ENCODE assay signal across 8 cellular contexts in the genomic region with DNA sequence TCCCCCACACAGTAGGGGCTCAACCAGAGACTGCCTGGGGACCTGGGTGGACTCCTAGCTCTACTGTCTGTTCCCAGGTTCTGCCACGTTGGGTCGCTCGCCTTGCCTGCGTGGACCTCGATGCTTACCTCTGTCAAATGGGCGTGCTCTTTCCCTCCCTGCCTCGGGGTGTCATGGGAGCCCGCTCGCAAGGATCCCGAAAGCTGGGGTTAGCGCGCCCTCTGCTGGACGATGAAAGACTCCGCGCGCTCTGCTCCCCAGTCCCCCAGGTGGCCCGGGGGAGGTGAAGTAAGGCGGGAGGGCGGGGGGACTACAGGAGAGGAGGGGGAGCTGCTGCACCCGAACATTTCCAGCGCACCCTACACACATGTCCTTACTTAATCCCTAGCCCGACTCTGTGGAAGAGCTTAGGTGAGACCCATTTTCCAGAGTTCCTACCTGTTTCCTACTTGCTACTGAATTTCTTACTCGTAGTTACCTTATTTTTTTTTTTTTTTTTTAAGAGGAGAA. TPM values are rescaled to one million over a fixed set of nuclear protein-coding genes. Genes with fewer than 3 reads are reported as not detected.
DNase-seq lines count a peak whose midpoint lies in the region; ATAC-seq and TF ChIP-seq lines count a peak whose summit lies in the region.

No MANE protein-coding gene starts in this region.

- peak; percentile 83 for TF ChIP-seq CTCF in GM12875 (IDR thresholded peaks at IDR 0.05; ENCODE audit: borderline replicate concordance, insufficient read depth, low read depth, low read length)
- peak; percentile 34 to 84 (median 73) for TF ChIP-seq CTCF in dorsolateral prefrontal cortex (IDR thresholded peaks at IDR 0.05 in 54 of 56, conservative IDR thresholded peaks at IDR 0.05 in 2 of 56; ENCODE audit: low read depth in 1 of 56, partially characterized antibody in 56 of 56)
- peak; percentile 78 for TF ChIP-seq CTCF in lower lobe of right lung (IDR thresholded peaks at IDR 0.05)

- DNase-seq in NCI-H748 treated with DMSO at 0.1 percent for 48 hours (lab: John Stamatoyannopoulos, UW) (peak; percentile 26), dorsolateral prefrontal cortex (peak; percentile 35 to 75 (median 55)), lower lobe of right lung (peak; percentile 80), NCI-H187 treated with DMSO at 0.1 percent for 48 hours (lab: John Stamatoyannopoulos, UW) (no peak)
- peak; percentile 87 to 89 for DNase-seq in activated CD4-positive, alpha-beta T cell treated with anti-CD3 and anti-CD28 coated beads, Interleukin-2, amount 50 U/mL, for 48 hours
- DNase-seq in stimulated activated CD8-positive, alpha-beta memory T cell treated with anti-CD3 and anti-CD28 coated beads, Interleukin-2, amount 100 ng/mL, for 1 hour (ENCODE audit: low read depth in 2 of 2): peak; percentile 38 to 51

- H3K4me1 ChIP-seq in lower lobe of right lung: peaks cover 11% of the 10 kb centered on the region

- H3K27ac ChIP-seq in dorsolateral prefrontal cortex (no peak overlapping the region), lower lobe of right lung (no peak overlapping the region)

- H3K9me3 ChIP-seq in lower lobe of right lung: no peaks in the 10 kb centered on the region

- intact Hi-C loops in dorsolateral prefrontal cortex (cut with DNase I): loop anchor here (2.0 kb wide), 1 partner anchor 46 kb away; no protein-coding TSS in a partner anchor
- intact Hi-C loops in lower lobe of right lung (cut with DNase I): no loop called here

- H3K27me3 ChIP-seq in dorsolateral prefrontal cortex (peaks cover 0 to 54% (median 26%) of the 10 kb centered on the region in 45 donors), lower lobe of right lung (ENCODE audit: low read depth) (peaks cover 35% of the 10 kb centered on the region)

- peak; percentile 74 for ATAC-seq in HG02981 (IDR thresholded peaks at IDR 0.05; ENCODE audit: unreplicated experiment)
- peak; percentile 88 to 93 for ATAC-seq in lower lobe of right lung

- H3K4me3 ChIP-seq in GM12875 (ENCODE audit: low read depth, low read length) (no peak overlapping the region), dorsolateral prefrontal cortex (peak overlapping the region in 12 of 59 donors; percentile 6 to 38 (median 16)), lower lobe of right lung (no peak overlapping the region)

- H3K36me3 ChIP-seq in lower lobe of right lung: no peaks in the 10 kb centered on the region

RNA-seq across cellular contexts. Expression of gene BSND, which starts 2.3 kb away (rescaled TPM):
- under 1 TPM in 36 of 120 experiments, not detected in 84; 0.06 to 0.47 (median 0.14) TPM for total RNA-seq in dorsolateral prefrontal cortex
- not detected for total RNA-seq in lower lobe of right lung

RNA-seq across cellular contexts. Expression of gene TMEM61, which starts 16.0 kb away (rescaled TPM):
- 1 to 10 TPM in 23 of 120 experiments, under 1 TPM in 56, not detected in 41; 0.44 to 2.0 (median 0.76) TPM for total RNA-seq in dorsolateral prefrontal cortex
- total RNA-seq in lower lobe of right lung: 2.7 TPM

RNA-seq across cellular contexts. Expression of gene PCSK9, which starts 42.9 kb away (rescaled TPM):
- total RNA-seq in dorsolateral prefrontal cortex (1 to 10 TPM in 1 of 120 experiments, under 1 TPM in 106, not detected in 13; 0.12 to 1.8 (median 0.32) TPM), lower lobe of right lung (25.7 TPM)
